8 cellular contexts compared by ENCODE assay signal in the genomic region with DNA sequence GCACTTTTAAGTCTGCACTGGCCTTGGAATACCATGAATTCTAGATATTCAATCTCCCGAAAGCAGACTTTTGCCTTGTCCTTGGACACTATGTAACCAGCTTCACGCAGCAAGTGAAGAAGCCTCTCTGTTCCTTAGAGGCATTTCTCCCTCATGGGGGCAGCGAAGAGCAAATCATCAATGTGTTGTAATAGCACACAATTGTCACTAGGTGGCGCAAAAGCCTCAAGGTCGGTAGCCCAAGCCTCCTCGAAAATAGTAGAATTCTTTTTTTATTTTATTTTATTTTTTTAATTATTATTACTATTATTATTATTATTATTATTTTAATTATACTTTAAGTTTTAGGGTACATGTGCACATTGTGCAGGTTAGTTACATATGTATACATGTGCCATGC.
DNase-seq lines count a peak whose midpoint lies in the region; ATAC-seq, FAIRE-seq and TF ChIP-seq lines count a peak whose summit lies in the region.
"Not testable (repeated sequence)": the region's sequence is repeated elsewhere in the genome, so short reads cannot be mapped to it uniquely, and the experiment has no call there.

No MANE protein-coding gene starts in this region.

- TF ChIP-seq EP300 in A549 (IDR thresholded peaks at IDR 0.05): not testable (repeated sequence)

- CTCF ChIA-PET in A549 (lab: Yijun Ruan, JAX): interaction anchor here (0.6 to 2.6 kb wide), 21 partner anchors 8 to 505 kb away, joined by 3 to 15 read pairs (median 4); no protein-coding TSS in a partner anchor

- peaks cover 16% of the 10 kb centered on the region for H3K4me1 Mint-ChIP-seq in T-helper 17 cell

- not testable (repeated sequence) for H3K4me2 ChIP-seq in A549

- H3K4me3 ChIP-seq in A549; astrocyte of the cerebellum (ENCODE audit: low read depth, low read length): not testable (repeated sequence)

- in situ Hi-C loops in astrocyte of the cerebellum (cut with HindIII; ENCODE audit: low sequenced_read_pairs): not testable (repeated sequence)

- ATAC-seq in A549 (peak; percentile 80 to 85), HG02973 (IDR thresholded peaks at IDR 0.05; ENCODE audit: unreplicated experiment) (peak; percentile 68), T-helper 17 cell (peak; percentile 75), Right ventricle myocardium superior (ENCODE audit: poor library complexity) (peak; percentile 61)

- 4% methylated on average over 6 of the region's 6 CpGs for WGBS in A549 (ENCODE audit: missing lambda C conversion rate)

- intact Hi-C loops in Right ventricle myocardium superior (cut with DNase I): loop anchor here (2.0 kb wide), 1 partner anchor 94 kb away; no protein-coding TSS in a partner anchor

- not testable (repeated sequence) for H3K9me3 ChIP-seq in A549; T-helper 17 cell (ENCODE audit: control insufficient read depth, low read length, poor library complexity, severe bottlenecking)

- not testable (repeated sequence) for H3K4me1 ChIP-seq in A549

- H3K27me3 Mint-ChIP-seq in T-helper 17 cell: not testable (repeated sequence)

- not testable (repeated sequence) for TF ChIP-seq POLR2A in A549 (IDR thresholded peaks at IDR 0.05; ENCODE audit: low read length)

- POLR2A ChIA-PET in A549 (lab: Yijun Ruan, JAX): not testable (repeated sequence)

- DNase-seq in A549 (ENCODE audit: low read depth in 1 of 2, low spot score in 1 of 2) (peak; percentile 50 to 72), NCI-H1694 (lab: John Stamatoyannopoulos, UW) (peak; percentile 68), T-helper 17 cell (peak in 1 of 3 donors; percentile 35), pons (ENCODE audit: low spot score) (peak; percentile 64)
- not testable (repeated sequence) for DNase-seq in astrocyte of the cerebellum (ENCODE audit: low read depth); Right ventricle myocardium superior

- not testable (repeated sequence) for H3K36me3 Mint-ChIP-seq in T-helper 17 cell (ENCODE audit: low read depth)

- H3K27ac Mint-ChIP-seq in T-helper 17 cell: not testable (repeated sequence)

- not testable (repeated sequence) for FAIRE-seq in A549 (lab: Jason Lieb, UNC)

- not testable (repeated sequence) for H3K4me3 Mint-ChIP-seq in T-helper 17 cell

- TF ChIP-seq RAD21 in A549 (conservative IDR thresholded peaks at IDR 0.05 in 1 of 2, IDR thresholded peaks at IDR 0.05 in 1 of 2): peak; percentile 77 to 78

- peak; percentile 89 for TF ChIP-seq CTCF in A549 (IDR thresholded peaks at IDR 0.05)
- TF ChIP-seq CTCF in GM12874 (IDR thresholded peaks at IDR 0.05; ENCODE audit: insufficient read depth, low read depth, low read length): peak; percentile 69
- peak; percentile 43 for TF ChIP-seq CTCF in astrocyte of the cerebellum (IDR thresholded peaks at IDR 0.05; ENCODE audit: low read depth, low read length, missing control alignments)

- H3K27ac ChIP-seq in A549: not testable (repeated sequence)

TF ChIP-seq in A549, 52 proteins besides CTCF, POLR2A, EP300 and RAD21:
- TF ChIP-seq SMC3 (IDR thresholded peaks at IDR 0.05): peak; percentile 73
- peak; percentile 38 for TF ChIP-seq ZFP36 (IDR thresholded peaks at IDR 0.05; ENCODE audit: borderline replicate concordance, partially characterized antibody)
